In genomic region chr20:33147299-33147698, GRCh38 we compare ENCODE assay signal across 2 cellular contexts.
TF ChIP-seq lines count a peak whose summit lies in the region.

No MANE protein-coding gene starts in this region.

TF ChIP-seq in HepG2, 621 proteins besides CTCF, POLR2A, EP300 and RAD21:
- TF ChIP-seq NCOA5 (CRISPR knock-in tag; IDR thresholded peaks at IDR 0.05): no peak
- peak; percentile 95 for TF ChIP-seq PCBP2 (optimal IDR thresholded peaks at IDR 0.05; ENCODE audit: low read depth, low read length, poor library complexity, severe bottlenecking)
- TF ChIP-seq MBD4 (IDR thresholded peaks at IDR 0.05; ENCODE audit: borderline replicate concordance, low read length): no peak
- 0 out of 2 replicates have a peak, but pooled peaks have one; percentile 73 for TF ChIP-seq PCBP1 (IDR thresholded peaks at IDR 0.05; ENCODE audit: borderline replicate concordance, low read depth, low read length)
- TF ChIP-seq SIX4 (CRISPR knock-in tag; IDR thresholded peaks at IDR 0.05): no peak
- TF ChIP-seq HNRNPK (IDR thresholded peaks at IDR 0.05; ENCODE audit: low read depth, low read length, poor library complexity, severe bottlenecking): peak; percentile 99
- no peak for TF ChIP-seq NR2F6 (IDR thresholded peaks at IDR 0.05)
- no peak for TF ChIP-seq NR2F6 (CRISPR knock-in tag; IDR thresholded peaks at IDR 0.05)

TF ChIP-seq in K562, 482 proteins besides CTCF, POLR2A, EP300 and RAD21:
- TF ChIP-seq PCBP2 (IDR thresholded peaks at IDR 0.05; ENCODE audit: low read depth, low read length, poor library complexity, severe bottlenecking): peak; percentile 85
- TF ChIP-seq ZNF146 (CRISPR knock-in tag; IDR thresholded peaks at IDR 0.05; ENCODE audit: unreplicated experiment): no peak
- peak; percentile 75 for TF ChIP-seq HNRNPK (IDR thresholded peaks at IDR 0.05; ENCODE audit: low read depth, low read length, poor library complexity, severe bottlenecking)
